Comparison of ENCODE assay signal across 30 cellular contexts in the genomic region with DNA sequence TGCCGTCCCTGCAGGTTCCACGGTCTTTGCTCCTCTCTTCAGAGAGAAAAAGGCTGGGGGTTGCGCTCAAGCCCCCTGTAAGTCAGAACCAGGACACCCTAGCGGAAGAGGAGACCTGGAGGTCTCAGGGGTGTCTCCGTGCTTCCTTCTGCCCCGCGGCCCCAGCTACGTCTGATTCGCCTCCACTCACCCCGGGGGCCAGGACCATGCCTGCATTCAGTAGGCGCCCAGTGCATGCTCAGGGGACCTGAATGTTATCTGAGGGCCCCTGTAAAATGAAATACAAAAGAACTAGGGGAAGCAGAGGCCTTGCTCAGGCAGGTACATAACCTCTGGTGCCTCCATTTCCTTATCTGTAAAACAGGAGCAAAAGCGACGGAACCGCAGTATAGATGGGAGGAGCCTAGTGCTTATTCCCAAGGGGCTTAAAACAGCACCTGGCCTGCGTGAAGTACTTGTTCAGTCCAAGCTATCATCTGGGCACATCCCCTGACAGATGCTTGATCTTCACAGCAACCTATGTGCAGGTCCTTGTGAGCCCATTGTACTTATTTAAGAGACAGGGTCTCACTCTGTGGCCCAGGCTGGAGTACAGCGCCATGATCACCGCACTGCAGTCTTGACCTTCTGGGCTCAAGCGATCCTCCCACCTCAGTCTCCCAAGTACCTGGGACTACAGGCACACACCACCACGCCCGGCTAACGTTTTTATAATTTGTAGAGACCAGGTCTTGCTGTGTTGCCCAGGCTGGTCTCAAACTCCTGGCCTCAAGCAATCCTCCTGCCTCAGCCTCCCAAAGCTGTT.
A peak's percentile ranks its signal among the peaks of the same experiment; 100 is the strongest.
DNase-seq lines count a peak whose midpoint lies in the region; ATAC-seq, FAIRE-seq and TF ChIP-seq lines count a peak whose summit lies in the region.
"Had no signal": no experiment of that assay in that cellular context is flagged by ENCODE, and none has a peak within 500 bp of the region (broad histone marks: within the 10 kb centered on the region; RNA-seq: fewer than 3 reads in every experiment).

No MANE protein-coding gene starts in this region.

- no peaks in the 10 kb centered on the region for H4K20me1 ChIP-seq in HepG2 (ENCODE audit: insufficient read depth, low read length)

- H3K36me3 ChIP-seq in HepG2 (replicated peaks in 1 of 2; ENCODE audit: control insufficient read depth in 1 of 2, insufficient read depth in 2 of 2, low read length in 2 of 2) (no peaks in the 10 kb centered on the region), right lobe of liver (no peaks in the 10 kb centered on the region)
- H3K36me3 ChIP-seq: breast epithelium, esophagus squamous epithelium, ovary, right atrium auricular region, spleen, suprapubic skin had no signal

- H3K36me3 Mint-ChIP-seq in dendritic cell treated with granulocyte-macrophage colony-stimulating factor and Interleukin-4, amounts not matched to agents 40 ng/mL and 50 ng/mL, for 4 days (ENCODE audit: low read depth) = no peaks in the 10 kb centered on the region
- no peaks in the 10 kb centered on the region for H3K36me3 Mint-ChIP-seq in mesothelial cell of epicardium
- H3K36me3 Mint-ChIP-seq: naive B cell; stimulated activated memory B cell treated with anti-CD40 and anti-IgM and Interleukin-4, amounts not matched to agents 10 μg/mL and 1 μg/mL and 100 μg/mL, for 72 hours had no signal

- H3K9me3 Mint-ChIP-seq in dendritic cell treated with granulocyte-macrophage colony-stimulating factor and Interleukin-4, amounts not matched to agents 40 ng/mL and 50 ng/mL, for 4 days = no peaks in the 10 kb centered on the region
- H3K9me3 Mint-ChIP-seq in mesothelial cell of epicardium = no peaks in the 10 kb centered on the region
- H3K9me3 Mint-ChIP-seq: activated CD4-positive, alpha-beta T cell treated with anti-CD3 and anti-CD28 coated beads, Interleukin-2, amount 10 ng/mL, durations not matched to agents 24 days and 14 days; endodermal cell; naive B cell; stimulated activated memory B cell treated with anti-CD40 and anti-IgM and Interleukin-4, amounts not matched to agents 10 μg/mL and 1 μg/mL and 100 μg/mL, for 72 hours had no signal

- WGBS in HepG2 (ENCODE audit: low lambda C conversion rate) = 55% methylated on average over 17 of the region's 21 CpGs
- 51% methylated on average over 14 of the region's 21 CpGs for WGBS in right lobe of liver (ENCODE audit: insufficient coverage, low coverage, low lambda C conversion rate, missing lambda C conversion rate)

- no peak for TF ChIP-seq CTCF in HepG2 (CRISPR knock-in tag; IDR thresholded peaks at IDR 0.05)
- no peak for TF ChIP-seq CTCF in right lobe of liver (IDR thresholded peaks at IDR 0.05)
- no peak for TF ChIP-seq CTCF in mesothelial cell of epicardium (IDR thresholded peaks at IDR 0.05; ENCODE audit: unreplicated experiment)

- H3K27ac Mint-ChIP-seq in dendritic cell treated with granulocyte-macrophage colony-stimulating factor and Interleukin-4, amounts not matched to agents 40 ng/mL and 50 ng/mL, for 4 days = peak overlapping the region; percentile 82
- H3K27ac Mint-ChIP-seq in mesothelial cell of epicardium = no peak overlapping the region
- H3K27ac Mint-ChIP-seq: activated CD4-positive, alpha-beta T cell treated with anti-CD3 and anti-CD28 coated beads, Interleukin-2, amount 10 ng/mL, durations not matched to agents 24 days and 14 days; endodermal cell; stimulated activated memory B cell treated with anti-CD40 and anti-IgM and Interleukin-4, amounts not matched to agents 10 μg/mL and 1 μg/mL and 100 μg/mL, for 72 hours; T-helper 17 cell had no signal

- no peak overlapping the region for H3K9ac ChIP-seq in HepG2 (ENCODE audit: insufficient read depth, low read depth, low read length)
- H3K9ac ChIP-seq: SK-N-SH had no signal

- H3K9me3 ChIP-seq in HepG2 (ENCODE audit: low read length) = no peaks in the 10 kb centered on the region
- no peaks in the 10 kb centered on the region for H3K9me3 ChIP-seq in right lobe of liver
- H3K9me3 ChIP-seq: breast epithelium, esophagus squamous epithelium, ovary, right atrium auricular region, SK-N-SH, spleen, suprapubic skin had no signal

- peaks cover 64% of the 10 kb centered on the region for H3K4me1 ChIP-seq in HepG2 (ENCODE audit: insufficient read depth, low read length)
- H3K4me1 ChIP-seq in right lobe of liver = peaks cover 0 to 53% (median 24%) of the 10 kb centered on the region in 4 donors

- no peak for ATAC-seq in HepG2
- no peak for ATAC-seq in right lobe of liver
- no peak for ATAC-seq in GM21390 (IDR thresholded peaks at IDR 0.05; ENCODE audit: unreplicated experiment)
- no peak for ATAC-seq in Right ventricle myocardium inferior
- ATAC-seq: left lobe of liver; stimulated activated memory B cell treated with anti-CD40 and anti-IgM and Interleukin-4, amounts not matched to agents 10 μg/mL and 1 μg/mL and 100 μg/mL, for 72 hours; T-helper 17 cell had no signal

- H3K27me3 ChIP-seq in HepG2 (ENCODE audit: control insufficient read depth in 1 of 2, insufficient read depth in 2 of 2, low read length in 2 of 2) (peaks cover 0 to 26% of the 10 kb centered on the region in 2 experiments; a peak in 3 of 5 replicates), right lobe of liver (no peaks in the 10 kb centered on the region)
- H3K27me3 ChIP-seq: breast epithelium, esophagus squamous epithelium, ovary, right atrium auricular region, spleen, suprapubic skin had no signal

- H3K4me2 ChIP-seq in HepG2 (ENCODE audit: low read depth, low read length) = peak overlapping the region; percentile 50; the same call in 1 of the 2 replicates
- H3K4me2 ChIP-seq: SK-N-SH had no signal

- no peak for TF ChIP-seq EP300 in HepG2 (IDR thresholded peaks at IDR 0.05; ENCODE audit: low read depth in 2 of 2, low read length in 2 of 2)
- no peak for TF ChIP-seq EP300 in HepG2 (CRISPR knock-in tag; IDR thresholded peaks at IDR 0.05; ENCODE audit: borderline replicate concordance)

- peaks cover 5% of the 10 kb centered on the region for H3K27me3 Mint-ChIP-seq in dendritic cell treated with granulocyte-macrophage colony-stimulating factor and Interleukin-4, amounts not matched to agents 40 ng/mL and 50 ng/mL, for 4 days
- peaks cover 4% of the 10 kb centered on the region for H3K27me3 Mint-ChIP-seq in mesothelial cell of epicardium (ENCODE audit: low read depth)
- H3K27me3 Mint-ChIP-seq: activated CD4-positive, alpha-beta T cell treated with anti-CD3 and anti-CD28 coated beads, Interleukin-2, amount 10 ng/mL, durations not matched to agents 24 days and 14 days had no signal

- no peak for FAIRE-seq in HepG2 (lab: Jason Lieb, UNC)
- FAIRE-seq: colon, frontal cortex, G401.6, urothelium cell line had no signal

- BruUV-seq in HepG2 (replicated peaks; lab: Mats Ljungman, UMichigan) = no TSS peak

- DNase-seq in HepG2 (ENCODE audit: low spot score) (no peak), right lobe of liver (no peak), NCI-H69 (lab: John Stamatoyannopoulos, UW) (peak; percentile 36), mesothelial cell of epicardium (ENCODE audit: low spot score in 2 of 2, unreplicated experiment in 2 of 2) (no peak), Right ventricle myocardium inferior (ENCODE audit: missing footprints) (no peak)
- DNase-seq: activated CD4-positive, alpha-beta T cell treated with anti-CD3 and anti-CD28 coated beads, Interleukin-2, amount 10 ng/mL, durations not matched to agents 24 days and 14 days; activated naive CD4-positive, alpha-beta T cell; activated T-cell treated with anti-CD3 and anti-CD28 coated beads, Interleukin-2, amount 50 U/mL, for 48 hours; endodermal cell; esophagus squamous epithelium; KBM-7; MM.1S; naive B cell; NCI-H2029; spleen; stimulated activated CD4-positive, alpha-beta T cell treated with anti-CD3 and anti-CD28 coated beads, Interleukin-2, amount 100 ng/mL, for 48 hours; T-helper 17 cell had no signal

- H3K79me2 ChIP-seq in HepG2 (ENCODE audit: insufficient read depth, low read length) = no peaks in the 10 kb centered on the region

- H2AFZ ChIP-seq in HepG2 (ENCODE audit: low read length) = no peak overlapping the region

- H3K4me3 ChIP-seq in HepG2 (replicated peaks in 1 of 3; ENCODE audit: insufficient read depth in 1 of 3, low read depth in 2 of 3, low read length in 3 of 3) (peak overlapping the region in 1 of 3 experiments; percentile 14; a peak in 1 of 6 replicates), right lobe of liver (no peak overlapping the region)
- H3K4me3 ChIP-seq: breast epithelium, esophagus squamous epithelium, ovary, right atrium auricular region, spleen, suprapubic skin had no signal

- CTCF ChIA-PET in HepG2 (lab: Yijun Ruan, JAX; ENCODE audit: low intra/inter-chr PET ratio, low total read pairs) = no interaction called here

- no peak for TF ChIP-seq POLR2A in HepG2 (IDR thresholded peaks at IDR 0.05; ENCODE audit: insufficient read depth in 1 of 2, low read depth in 2 of 2, low read length in 2 of 2)
- TF ChIP-seq POLR2A in right lobe of liver (IDR thresholded peaks at IDR 0.05) = no peak

- in situ Hi-C loops in HepG2 (cut with HindIII; ENCODE audit: extremely low pct_ligation_motif_present, low pct_unique_long_range_greater_than_20kb) = no loop called here

- POLR2A ChIA-PET in HepG2 (lab: Yijun Ruan, JAX) = no interaction called here

- H3K27ac ChIP-seq in HepG2 (ENCODE audit: extremely low read length, insufficient read depth, low read length) (no peak overlapping the region), right lobe of liver (no peak overlapping the region)
- H3K27ac ChIP-seq: breast epithelium, ovary, suprapubic skin had no signal

- TF ChIP-seq RAD21 in HepG2 (CRISPR knock-in tag; IDR thresholded peaks at IDR 0.05) = no peak

- intact Hi-C loops in HepG2 (cut with micrococcal nuclease; ENCODE audit: unreplicated experiment) (loop anchor here (2.0 kb wide), 1 partner anchor 111 kb away; the partner anchor contains the start of gene NCOR2), right lobe of liver (cut with DNase I) (loop anchor here in 1 of 2 donors (10.0 kb wide), 1 partner anchor 103 kb away; no protein-coding TSS in a partner anchor), Right ventricle myocardium inferior (cut with DNase I) (no loop called here)
- intact Hi-C loops in dendritic cell treated with granulocyte-macrophage colony-stimulating factor and Interleukin-4, amounts not matched to agents 40 ng/mL and 50 ng/mL, for 4 days (cut with micrococcal nuclease) = no loop called here

- peaks cover 71% of the 10 kb centered on the region for H3K4me1 Mint-ChIP-seq in dendritic cell treated with granulocyte-macrophage colony-stimulating factor and Interleukin-4, amounts not matched to agents 40 ng/mL and 50 ng/mL, for 4 days (ENCODE audit: low read depth)
- H3K4me1 Mint-ChIP-seq in mesothelial cell of epicardium = peaks cover 38% of the 10 kb centered on the region

- H3K4me3 Mint-ChIP-seq in dendritic cell treated with granulocyte-macrophage colony-stimulating factor and Interleukin-4, amounts not matched to agents 40 ng/mL and 50 ng/mL, for 4 days = no peak overlapping the region
- no peak overlapping the region for H3K4me3 Mint-ChIP-seq in mesothelial cell of epicardium
- H3K4me3 Mint-ChIP-seq: activated CD4-positive, alpha-beta T cell treated with anti-CD3 and anti-CD28 coated beads, Interleukin-2, amount 10 ng/mL, durations not matched to agents 24 days and 14 days; endodermal cell; naive B cell; stimulated activated memory B cell treated with anti-CD40 and anti-IgM and Interleukin-4, amounts not matched to agents 10 μg/mL and 1 μg/mL and 100 μg/mL, for 72 hours; T-helper 17 cell had no signal

TF ChIP-seq in HepG2, 621 proteins besides CTCF, POLR2A, EP300 and RAD21 (continues in another document):
- no peak for TF ChIP-seq ZFP41 (CRISPR knock-in tag; IDR thresholded peaks at IDR 0.05; ENCODE audit: borderline replicate concordance)
